In the genomic region with DNA sequence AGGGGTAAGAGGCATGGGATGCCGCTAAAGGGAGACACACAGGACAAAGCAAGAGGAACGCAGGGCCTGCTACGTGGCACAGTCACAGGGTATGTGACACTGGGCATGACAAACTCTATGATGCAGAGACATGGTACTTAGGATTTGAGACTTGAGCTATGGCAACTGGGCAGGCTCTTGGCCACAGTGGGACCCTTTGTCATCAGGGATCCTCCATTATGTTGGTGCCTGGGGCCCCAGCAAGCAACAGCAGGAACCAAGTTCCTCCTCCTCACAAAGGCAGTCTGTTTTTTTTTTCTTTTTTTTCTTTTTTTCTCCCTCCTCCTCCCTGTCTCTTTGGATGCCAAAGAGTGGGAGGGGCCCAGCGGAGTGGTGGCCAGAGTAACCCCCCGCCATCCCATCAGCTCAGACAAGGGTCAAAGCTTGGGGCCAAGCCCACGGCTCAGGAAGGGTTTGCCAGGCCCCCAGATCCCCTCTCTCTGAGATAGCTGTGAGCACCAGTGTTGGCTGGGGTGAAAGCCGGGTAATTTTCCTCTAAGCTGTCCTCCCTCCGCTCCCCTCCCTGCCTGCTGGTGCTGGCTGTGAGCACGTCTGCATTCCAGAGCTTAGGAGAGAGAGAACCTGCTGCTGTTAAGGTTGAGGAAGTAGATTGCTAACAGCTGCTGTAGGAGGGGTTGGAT, we compare ENCODE assay signal across 8 cellular contexts. TPM values are rescaled to one million over a fixed set of nuclear protein-coding genes. Genes with fewer than 3 reads are reported as not detected.
A peak's percentile ranks its signal among the peaks of the same experiment; 100 is the strongest.
DNase-seq lines count a peak whose midpoint lies in the region; ATAC-seq and FAIRE-seq lines count a peak whose summit lies in the region.

No MANE protein-coding gene starts in this region.

- DNase-seq in DMS 273 treated with DMSO at 0.1 percent for 48 hours (lab: John Stamatoyannopoulos, UW) (peak; percentile 48), SKM-1 treated with dmso at 0.1 percent for 144 hours (lab: John Stamatoyannopoulos, UW; ENCODE audit: unreplicated experiment) (peak; percentile 47), cardiac septum (ENCODE audit: low spot score) (peak; percentile 81), posterior cingulate gyrus (peak in 9 of 10 donors; percentile 54 to 95 (median 71)), frontal cortex (ENCODE audit: low spot score in 2 of 2) (no peak)
- no peak for DNase-seq in activated CD8-positive, alpha-beta memory T cell treated with anti-CD3 and anti-CD28 coated beads, Interleukin-2, amount 10 ng/mL, durations not matched to agents 7 days and 5 days
- DNase-seq in activated CD4-positive, alpha-beta T cell treated with anti-CD3 and anti-CD28 coated beads, Interleukin-2, amount 10 ng/mL, durations not matched to agents 24 days and 14 days, result no peak

- no peaks in the 10 kb centered on the region for H3K9me3 Mint-ChIP-seq in activated CD8-positive, alpha-beta memory T cell treated with anti-CD3 and anti-CD28 coated beads, Interleukin-2, amount 10 ng/mL, durations not matched to agents 7 days and 5 days (ENCODE audit: low read depth)
- H3K9me3 Mint-ChIP-seq in activated CD4-positive, alpha-beta T cell treated with anti-CD3 and anti-CD28 coated beads, Interleukin-2, amount 10 ng/mL, durations not matched to agents 24 days and 14 days, result no peaks in the 10 kb centered on the region

- CTCF ChIA-PET in activated CD8-positive, alpha-beta memory T cell treated with anti-CD3 and anti-CD28 coated beads, Interleukin-2, amount 10 ng/mL, durations not matched to agents 7 days and 5 days (lab: Charles Lee), result interaction anchor here (0.9 to 2.5 kb wide), 3 partner anchors 9 to 31 kb away, joined by 3 to 8 read pairs (median 8); no protein-coding TSS in a partner anchor

- intact Hi-C loops in cardiac septum (cut with DNase I), result no loop called here
- intact Hi-C loops in posterior cingulate gyrus (cut with DNase I), result no loop called here
- intact Hi-C loops in activated CD4-positive, alpha-beta T cell treated with anti-CD3 and anti-CD28 coated beads, Interleukin-2, amount 10 ng/mL, durations not matched to agents 24 days and 14 days (cut with micrococcal nuclease), result no loop called here

- peaks cover 3% of the 10 kb centered on the region for H3K4me1 Mint-ChIP-seq in activated CD8-positive, alpha-beta memory T cell treated with anti-CD3 and anti-CD28 coated beads, Interleukin-2, amount 10 ng/mL, durations not matched to agents 7 days and 5 days
- peaks cover 26% of the 10 kb centered on the region for H3K4me1 Mint-ChIP-seq in activated CD4-positive, alpha-beta T cell treated with anti-CD3 and anti-CD28 coated beads, Interleukin-2, amount 10 ng/mL, durations not matched to agents 24 days and 14 days

- no peak overlapping the region for H3K4me3 Mint-ChIP-seq in activated CD8-positive, alpha-beta memory T cell treated with anti-CD3 and anti-CD28 coated beads, Interleukin-2, amount 10 ng/mL, durations not matched to agents 7 days and 5 days
- H3K4me3 Mint-ChIP-seq in activated CD4-positive, alpha-beta T cell treated with anti-CD3 and anti-CD28 coated beads, Interleukin-2, amount 10 ng/mL, durations not matched to agents 24 days and 14 days, result no peak overlapping the region

- H3K36me3 Mint-ChIP-seq in activated CD8-positive, alpha-beta memory T cell treated with anti-CD3 and anti-CD28 coated beads, Interleukin-2, amount 10 ng/mL, durations not matched to agents 7 days and 5 days, result no peaks in the 10 kb centered on the region
- no peaks in the 10 kb centered on the region for H3K36me3 Mint-ChIP-seq in activated CD4-positive, alpha-beta T cell treated with anti-CD3 and anti-CD28 coated beads, Interleukin-2, amount 10 ng/mL, durations not matched to agents 24 days and 14 days (ENCODE audit: low read depth)

- H3K27me3 Mint-ChIP-seq in activated CD8-positive, alpha-beta memory T cell treated with anti-CD3 and anti-CD28 coated beads, Interleukin-2, amount 10 ng/mL, durations not matched to agents 7 days and 5 days, result no peaks in the 10 kb centered on the region
- no peaks in the 10 kb centered on the region for H3K27me3 Mint-ChIP-seq in activated CD4-positive, alpha-beta T cell treated with anti-CD3 and anti-CD28 coated beads, Interleukin-2, amount 10 ng/mL, durations not matched to agents 24 days and 14 days

- H3K27ac Mint-ChIP-seq in activated CD8-positive, alpha-beta memory T cell treated with anti-CD3 and anti-CD28 coated beads, Interleukin-2, amount 10 ng/mL, durations not matched to agents 7 days and 5 days, result no peak overlapping the region
- H3K27ac Mint-ChIP-seq in activated CD4-positive, alpha-beta T cell treated with anti-CD3 and anti-CD28 coated beads, Interleukin-2, amount 10 ng/mL, durations not matched to agents 24 days and 14 days, result no peak overlapping the region

- FAIRE-seq in frontal cortex (lab: Jason Lieb, UNC), result no peak

- ATAC-seq in activated CD8-positive, alpha-beta memory T cell treated with anti-CD3 and anti-CD28 coated beads, Interleukin-2, amount 10 ng/mL, durations not matched to agents 7 days and 5 days, result no peak
- no peak for ATAC-seq in GM18907 (IDR thresholded peaks at IDR 0.05; ENCODE audit: unreplicated experiment)

RNA-seq across cellular contexts. Expression of gene GSN, which starts 21.1 kb away (rescaled TPM):
- total RNA-seq in cardiac septum (855 TPM), frontal cortex (24.5 TPM)
- 1 to 10 TPM; 3.2 to 8.0 TPM for total RNA-seq in activated CD8-positive, alpha-beta memory T cell treated with anti-CD3 and anti-CD28 coated beads, Interleukin-2, amount 10 ng/mL, durations not matched to agents 7 days and 5 days
- 1.4 and 1.5 TPM in 2 replicates for total RNA-seq in activated CD4-positive, alpha-beta T cell treated with anti-CD3 and anti-CD28 coated beads, Interleukin-2, amount 10 ng/mL, durations not matched to agents 24 days and 14 days

Comparison
In these comparisons a context has a peak if more than half of its experiments do, and no peak if none do; other contexts are left out.
1. DNase-seq: peak in DMS 273 treated with DMSO at 0.1 percent for 48 hours (single experiment), SKM-1 treated with dmso at 0.1 percent for 144 hours (single experiment), cardiac septum (single experiment) and posterior cingulate gyrus (9 of 10); none in activated CD8-positive, alpha-beta memory T cell treated with anti-CD3 and anti-CD28 coated beads, Interleukin-2, amount 10 ng/mL, durations not matched to agents 7 days and 5 days (single experiment), frontal cortex (0 of 2) and activated CD4-positive, alpha-beta T cell treated with anti-CD3 and anti-CD28 coated beads, Interleukin-2, amount 10 ng/mL, durations not matched to agents 24 days and 14 days (single experiment).
2. RNA of gene GSN, which starts 21.1 kb away (total RNA-seq): 855 TPM in cardiac septum (single experiment); 24.5 TPM in frontal cortex (single experiment), 3.2 to 8.0 TPM in activated CD8-positive, alpha-beta memory T cell treated with anti-CD3 and anti-CD28 coated beads, Interleukin-2, amount 10 ng/mL, durations not matched to agents 7 days and 5 days and 1.4 to 1.5 TPM in activated CD4-positive, alpha-beta T cell treated with anti-CD3 and anti-CD28 coated beads, Interleukin-2, amount 10 ng/mL, durations not matched to agents 24 days and 14 days; every median in the first group is over 10 times any median in the second.